In genomic region chr2:239870276-239870675, GRCh38 we compare ENCODE assay signal across 24 cellular contexts.
A peak's percentile ranks its signal among the peaks of the same experiment; 100 is the strongest.
DNase-seq lines count a peak whose midpoint lies in the region; ATAC-seq and TF ChIP-seq lines count a peak whose summit lies in the region.
"Had no signal": no experiment of that assay in that cellular context is flagged by ENCODE, and none has a peak within 500 bp of the region (broad histone marks: within the 10 kb centered on the region; RNA-seq: fewer than 3 reads in every experiment).

No MANE protein-coding gene starts in this region.

- no peaks in the 10 kb centered on the region for H3K27me3 Mint-ChIP-seq in activated CD8-positive, alpha-beta T cell treated with anti-CD3 and anti-CD28 coated beads, Interleukin-2, amount 10 ng/mL, durations not matched to agents 7 days and 5 days (ENCODE audit: low read depth)
- H3K27me3 Mint-ChIP-seq in activated CD8-positive, alpha-beta T cell treated with anti-CD3 and anti-CD28 coated beads for 36 hours = peaks cover 3% of the 10 kb centered on the region

- no peak overlapping the region for H3K4me3 Mint-ChIP-seq in activated CD8-positive, alpha-beta T cell treated with anti-CD3 and anti-CD28 coated beads, Interleukin-2, amount 10 ng/mL, durations not matched to agents 7 days and 5 days
- no peak overlapping the region for H3K4me3 Mint-ChIP-seq in activated CD8-positive, alpha-beta T cell treated with anti-CD3 and anti-CD28 coated beads for 36 hours
- H3K4me3 Mint-ChIP-seq: B cell; CD14-positive monocyte; CD8-positive, alpha-beta memory T cell had no signal

- intact Hi-C loops in activated CD8-positive, alpha-beta T cell treated with anti-CD3 and anti-CD28 coated beads for 36 hours (cut with micrococcal nuclease) = no loop called here

- no peak for ATAC-seq in activated CD8-positive, alpha-beta T cell treated with anti-CD3 and anti-CD28 coated beads, Interleukin-2, amount 10 ng/mL, durations not matched to agents 7 days and 5 days
- no peak for ATAC-seq in activated CD8-positive, alpha-beta T cell treated with anti-CD3 and anti-CD28 coated beads for 36 hours
- ATAC-seq: PC-3 had no signal

- POLR2A ChIA-PET in activated CD8-positive, alpha-beta T cell treated with anti-CD3 and anti-CD28 coated beads, Interleukin-2, amount 10 ng/mL, durations not matched to agents 7 days and 5 days (lab: Charles Lee) = no interaction called here
- POLR2A ChIA-PET in activated CD8-positive, alpha-beta T cell treated with anti-CD3 and anti-CD28 coated beads for 36 hours (lab: Charles Lee) = no interaction called here

- H3K9me3 Mint-ChIP-seq in activated CD8-positive, alpha-beta T cell treated with anti-CD3 and anti-CD28 coated beads, Interleukin-2, amount 10 ng/mL, durations not matched to agents 7 days and 5 days (ENCODE audit: insufficient read depth) = no peaks in the 10 kb centered on the region
- H3K9me3 Mint-ChIP-seq in activated CD8-positive, alpha-beta T cell treated with anti-CD3 and anti-CD28 coated beads for 36 hours = no peaks in the 10 kb centered on the region
- H3K9me3 Mint-ChIP-seq: CD8-positive, alpha-beta memory T cell had no signal

- CTCF ChIA-PET in activated CD8-positive, alpha-beta T cell treated with anti-CD3 and anti-CD28 coated beads, Interleukin-2, amount 10 ng/mL, durations not matched to agents 7 days and 5 days (lab: Charles Lee) = no interaction called here
- CTCF ChIA-PET in activated CD8-positive, alpha-beta T cell treated with anti-CD3 and anti-CD28 coated beads for 36 hours (lab: Charles Lee) = interaction anchor here (1.6 kb wide), 1 partner anchor 12 kb away, joined by 6 read pairs; no protein-coding TSS in a partner anchor

- no peak for TF ChIP-seq CTCF in activated CD8-positive, alpha-beta T cell treated with anti-CD3 and anti-CD28 coated beads for 36 hours (IDR thresholded peaks at IDR 0.05)
- no peak for TF ChIP-seq CTCF in coronary artery (IDR thresholded peaks at IDR 0.05)

- H3K4me3 ChIP-seq in coronary artery = no peak overlapping the region
- H3K4me3 ChIP-seq: SJCRH30 had no signal

- H3K36me3 Mint-ChIP-seq in activated CD8-positive, alpha-beta T cell treated with anti-CD3 and anti-CD28 coated beads, Interleukin-2, amount 10 ng/mL, durations not matched to agents 7 days and 5 days (ENCODE audit: low read depth) = no peaks in the 10 kb centered on the region
- no peaks in the 10 kb centered on the region for H3K36me3 Mint-ChIP-seq in activated CD8-positive, alpha-beta T cell treated with anti-CD3 and anti-CD28 coated beads for 36 hours (ENCODE audit: low read depth)
- H3K36me3 Mint-ChIP-seq: CD14-positive monocyte; CD8-positive, alpha-beta memory T cell had no signal

- no peaks in the 10 kb centered on the region for H3K4me1 Mint-ChIP-seq in activated CD8-positive, alpha-beta T cell treated with anti-CD3 and anti-CD28 coated beads, Interleukin-2, amount 10 ng/mL, durations not matched to agents 7 days and 5 days (ENCODE audit: low read depth)
- H3K4me1 Mint-ChIP-seq in activated CD8-positive, alpha-beta T cell treated with anti-CD3 and anti-CD28 coated beads for 36 hours (ENCODE audit: low read depth) = no peaks in the 10 kb centered on the region
- H3K4me1 Mint-ChIP-seq: B cell; CD8-positive, alpha-beta memory T cell had no signal

- peak; percentile 12 for DNase-seq in activated CD8-positive, alpha-beta T cell treated with anti-CD3 and anti-CD28 coated beads, Interleukin-2, amount 10 ng/mL, durations not matched to agents 7 days and 5 days
- DNase-seq in activated CD8-positive, alpha-beta T cell treated with anti-CD3 and anti-CD28 coated beads for 36 hours = no peak
- DNase-seq in coronary artery (ENCODE audit: low spot score) (peak; percentile 22), mesenteric fat pad (ENCODE audit: low spot score) (peak; percentile 68), ureter (ENCODE audit: low spot score) (peak; percentile 15), C1 segment of cervical spinal cord (lab: John Stamatoyannopoulos, UW) (no peak), NCI-H128 (lab: John Stamatoyannopoulos, UW; ENCODE audit: unreplicated experiment) (no peak)
- DNase-seq: CD8-positive, alpha-beta memory T cell; DMS 273 treated with DMSO at 0.1 percent for 48 hours; DMS79 treated with DMSO at 0.1 percent for 48 hours; GF-D8; H7; NCI-H1048; NCI-H1417 treated with DMSO at 0.1 percent for 48 hours; NCI-H187; NCI-H2081 treated with DMSO at 0.1 percent for 48 hours; NCI-H2171; NCI-H524; NCI-H774; PC-3; SJCRH30 had no signal

- H3K27ac Mint-ChIP-seq in activated CD8-positive, alpha-beta T cell treated with anti-CD3 and anti-CD28 coated beads, Interleukin-2, amount 10 ng/mL, durations not matched to agents 7 days and 5 days = no peak overlapping the region
- H3K27ac Mint-ChIP-seq in activated CD8-positive, alpha-beta T cell treated with anti-CD3 and anti-CD28 coated beads for 36 hours = no peak overlapping the region
- H3K27ac Mint-ChIP-seq: B cell; CD14-positive monocyte; CD8-positive, alpha-beta memory T cell had no signal

- no peak overlapping the region for H3K27ac ChIP-seq in coronary artery
- H3K27ac ChIP-seq: 22Rv1, SJCRH30 had no signal

Comparison
In these comparisons a context has a peak if more than half of its experiments do, and no peak if none do; other contexts are left out.
1. DNase-seq: peak in activated CD8-positive, alpha-beta T cell treated with anti-CD3 and anti-CD28 coated beads, Interleukin-2, amount 10 ng/mL, durations not matched to agents 7 days and 5 days (single experiment), coronary artery (single experiment), mesenteric fat pad (single experiment) and ureter (single experiment); none in activated CD8-positive, alpha-beta T cell treated with anti-CD3 and anti-CD28 coated beads for 36 hours (single experiment), C1 segment of cervical spinal cord (0 of 14) and NCI-H128 (single experiment).